ENCODE assay signal across 16 cellular contexts in the genomic region with DNA sequence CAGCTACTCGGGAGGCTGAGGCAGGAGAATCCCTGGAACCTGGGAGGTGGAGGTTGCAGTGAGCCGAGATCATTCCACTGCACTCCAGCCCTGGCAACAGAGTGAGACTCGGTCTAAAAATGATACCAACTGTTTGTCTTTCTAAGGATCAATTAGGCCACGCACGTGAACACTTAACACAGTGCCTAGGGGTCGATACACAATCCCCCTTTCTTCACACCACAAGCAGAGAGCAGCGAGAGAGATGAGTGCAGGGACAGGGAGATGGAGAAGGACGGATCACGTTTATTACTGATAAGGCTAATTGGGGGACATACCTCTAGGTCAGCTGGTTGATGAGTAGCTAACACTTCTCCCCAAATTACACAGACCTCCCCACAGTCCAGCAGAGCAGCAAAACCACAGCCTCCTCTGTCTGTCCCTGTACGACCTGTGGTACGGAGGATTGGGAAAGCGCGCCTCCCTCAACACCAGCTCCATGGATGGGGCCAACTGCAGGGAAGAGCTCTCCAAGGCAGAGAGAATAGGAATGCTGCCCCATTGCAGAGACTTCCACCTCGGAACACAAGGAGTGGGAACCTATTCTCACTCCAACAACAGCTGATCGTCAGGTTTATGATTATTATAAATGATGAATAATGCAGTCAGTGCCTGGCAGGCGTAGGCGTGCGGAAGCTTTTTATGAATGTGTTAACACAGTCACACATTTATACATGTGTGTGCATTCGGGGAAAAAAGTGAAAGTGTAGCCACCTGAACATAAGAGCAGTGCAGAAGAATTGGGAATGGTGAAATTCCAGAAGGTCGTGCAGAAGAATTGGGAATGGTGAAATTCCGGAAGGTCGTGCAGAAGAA.
A peak's percentile ranks its signal among the peaks of the same experiment; 100 is the strongest.
DNase-seq lines count a peak whose midpoint lies in the region; ATAC-seq lines count a peak whose summit lies in the region.
"Had no signal": no experiment of that assay in that cellular context is flagged by ENCODE, and none has a peak within 500 bp of the region (broad histone marks: within the 10 kb centered on the region; RNA-seq: fewer than 3 reads in every experiment).

No MANE protein-coding gene starts in this region.

- intact Hi-C loops in posterior vena cava (cut with DNase I), result no loop called here

- H2AFZ ChIP-seq in Karpas-422 (ENCODE audit: low read length), result no peak overlapping the region

- no peaks in the 10 kb centered on the region for H3K9me2 ChIP-seq in Karpas-422 (replicated peaks; ENCODE audit: insufficient read depth, low read length)

- H3K9me3 ChIP-seq in Karpas-422 (ENCODE audit: low read length), result no peaks in the 10 kb centered on the region
- H3K9me3 ChIP-seq: gastrocnemius medialis, Peyer's patch had no signal

- H3K36me3 Mint-ChIP-seq in activated T-cell treated with anti-CD3 and anti-CD28 coated beads, Interleukin-2, amount 50 U/mL, for 4 hours (ENCODE audit: insufficient read depth), result no peaks in the 10 kb centered on the region
- H3K36me3 Mint-ChIP-seq in activated CD8-positive, alpha-beta T cell treated with anti-CD3 and anti-CD28 coated beads, Interleukin-2, amount 10 ng/mL, durations not matched to agents 7 days and 5 days (ENCODE audit: low read depth), result no peaks in the 10 kb centered on the region

- H4K20me1 ChIP-seq in Karpas-422 (ENCODE audit: insufficient read depth, low read depth, low read length), result no peaks in the 10 kb centered on the region

- no peak overlapping the region for H3K4me3 ChIP-seq in Karpas-422 (ENCODE audit: low read length)
- H3K4me3 ChIP-seq: gastrocnemius medialis, Peyer's patch had no signal

- H3K27ac ChIP-seq in Karpas-422 (ENCODE audit: low read length), result no peak overlapping the region
- H3K27ac ChIP-seq: epithelial cell of prostate, gastrocnemius medialis, Peyer's patch had no signal

- H3K9ac ChIP-seq in Karpas-422 (ENCODE audit: low read length), result no peak overlapping the region

- H3K79me2 ChIP-seq in Karpas-422 (ENCODE audit: low read length), result no peaks in the 10 kb centered on the region

- ATAC-seq in activated T-cell treated with anti-CD3 and anti-CD28 coated beads, Interleukin-2, amount 50 U/mL, for 4 hours, result no peak
- no peak for ATAC-seq in activated CD8-positive, alpha-beta T cell treated with anti-CD3 and anti-CD28 coated beads, Interleukin-2, amount 10 ng/mL, durations not matched to agents 7 days and 5 days
- ATAC-seq in HG03469 (IDR thresholded peaks at IDR 0.05; ENCODE audit: unreplicated experiment), result no peak
- ATAC-seq: gastrocnemius medialis, left lobe of liver had no signal

- no peak overlapping the region for H3K4me2 ChIP-seq in Karpas-422 (ENCODE audit: low read depth, low read length, poor library complexity, severe bottlenecking)

- CTCF ChIA-PET in activated CD8-positive, alpha-beta T cell treated with anti-CD3 and anti-CD28 coated beads, Interleukin-2, amount 10 ng/mL, durations not matched to agents 7 days and 5 days (lab: Charles Lee), result no interaction called here

- H3K4me3 Mint-ChIP-seq in activated T-cell treated with anti-CD3 and anti-CD28 coated beads, Interleukin-2, amount 50 U/mL, for 4 hours, result no peak overlapping the region
- H3K4me3 Mint-ChIP-seq in activated CD8-positive, alpha-beta T cell treated with anti-CD3 and anti-CD28 coated beads, Interleukin-2, amount 10 ng/mL, durations not matched to agents 7 days and 5 days, result no peak overlapping the region

- POLR2A ChIA-PET in activated CD8-positive, alpha-beta T cell treated with anti-CD3 and anti-CD28 coated beads, Interleukin-2, amount 10 ng/mL, durations not matched to agents 7 days and 5 days (lab: Charles Lee), result no interaction called here

- no peaks in the 10 kb centered on the region for H3K4me1 ChIP-seq in Karpas-422 (ENCODE audit: low read length)
- H3K4me1 ChIP-seq: gastrocnemius medialis, Peyer's patch had no signal

- peak; percentile 31 to 34 for DNase-seq in activated T-cell treated with anti-CD3 and anti-CD28 coated beads, Interleukin-2, amount 50 U/mL, for 48 hours
- DNase-seq in activated T-cell treated with anti-CD3 and anti-CD28 coated beads, Interleukin-2, amount 50 U/mL, for 4 hours, result no peak
- DNase-seq in Karpas-422, result peak; percentile 63
- DNase-seq in activated CD8-positive, alpha-beta T cell treated with anti-CD3 and anti-CD28 coated beads, Interleukin-2, amount 10 ng/mL, durations not matched to agents 7 days and 5 days, result peak; percentile 41
- peak; percentile 19 for DNase-seq in posterior vena cava (ENCODE audit: low spot score)
- DNase-seq in D341Med (ENCODE audit: low spot score), result no peak
- no peak for DNase-seq in cerebellum (ENCODE audit: low spot score)
- DNase-seq: anterior cingulate cortex, COR-L47, gastrocnemius medialis, MM.1S, NCI-H526, Peyer's patch had no signal

- H3K4me1 Mint-ChIP-seq in activated T-cell treated with anti-CD3 and anti-CD28 coated beads, Interleukin-2, amount 50 U/mL, for 4 hours (ENCODE audit: low read depth), result no peaks in the 10 kb centered on the region
- peaks cover 4% of the 10 kb centered on the region for H3K4me1 Mint-ChIP-seq in activated CD8-positive, alpha-beta T cell treated with anti-CD3 and anti-CD28 coated beads, Interleukin-2, amount 10 ng/mL, durations not matched to agents 7 days and 5 days (ENCODE audit: low read depth)

- no peaks in the 10 kb centered on the region for H3K27me3 Mint-ChIP-seq in activated T-cell treated with anti-CD3 and anti-CD28 coated beads, Interleukin-2, amount 50 U/mL, for 4 hours (ENCODE audit: low read depth)
- no peaks in the 10 kb centered on the region for H3K27me3 Mint-ChIP-seq in activated CD8-positive, alpha-beta T cell treated with anti-CD3 and anti-CD28 coated beads, Interleukin-2, amount 10 ng/mL, durations not matched to agents 7 days and 5 days (ENCODE audit: low read depth)

- H3K27me3 ChIP-seq in Karpas-422 (ENCODE audit: low read length), result no peaks in the 10 kb centered on the region
- H3K27me3 ChIP-seq: gastrocnemius medialis, Peyer's patch had no signal

- H3K36me3 ChIP-seq in Karpas-422 (ENCODE audit: insufficient read depth, low read length), result no peaks in the 10 kb centered on the region
- H3K36me3 ChIP-seq: gastrocnemius medialis, Peyer's patch had no signal

- H3K9me3 Mint-ChIP-seq in activated T-cell treated with anti-CD3 and anti-CD28 coated beads, Interleukin-2, amount 50 U/mL, for 4 hours, result peaks cover 3% of the 10 kb centered on the region
- no peaks in the 10 kb centered on the region for H3K9me3 Mint-ChIP-seq in activated CD8-positive, alpha-beta T cell treated with anti-CD3 and anti-CD28 coated beads, Interleukin-2, amount 10 ng/mL, durations not matched to agents 7 days and 5 days (ENCODE audit: insufficient read depth)

- H3K27ac Mint-ChIP-seq in activated CD8-positive, alpha-beta T cell treated with anti-CD3 and anti-CD28 coated beads, Interleukin-2, amount 10 ng/mL, durations not matched to agents 7 days and 5 days, result peak overlapping the region; percentile 48

Comparison
In these comparisons a context has a peak if more than half of its experiments do, and no peak if none do; other contexts are left out.
1. DNase-seq: peak in activated T-cell treated with anti-CD3 and anti-CD28 coated beads, Interleukin-2, amount 50 U/mL, for 48 hours (2 of 2), Karpas-422 (single experiment), activated CD8-positive, alpha-beta T cell treated with anti-CD3 and anti-CD28 coated beads, Interleukin-2, amount 10 ng/mL, durations not matched to agents 7 days and 5 days (single experiment) and posterior vena cava (single experiment); none in activated T-cell treated with anti-CD3 and anti-CD28 coated beads, Interleukin-2, amount 50 U/mL, for 4 hours (single experiment), D341Med (single experiment) and cerebellum (single experiment).